ENCODE assay signal across 1 cellular context in the genomic region with DNA sequence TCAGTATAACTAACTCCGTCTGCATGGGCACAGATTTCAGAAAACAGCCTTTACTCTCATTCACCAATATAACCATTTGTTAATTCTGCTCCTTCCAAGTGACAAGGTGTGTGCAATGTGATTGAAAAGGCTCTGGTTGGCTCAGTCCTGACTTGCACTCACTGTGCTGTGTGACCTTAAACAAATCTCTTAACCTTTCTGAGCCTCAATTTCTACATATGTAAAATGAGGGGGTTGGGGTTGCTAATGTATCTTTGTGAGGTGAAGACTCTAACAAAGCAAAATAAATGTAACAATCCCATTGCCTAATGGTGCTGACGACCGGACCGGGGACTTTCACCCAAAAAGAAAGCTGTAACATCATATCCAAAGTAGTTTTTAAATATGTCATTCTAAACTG.
TF ChIP-seq lines count a peak whose summit lies in the region.

No MANE protein-coding gene starts in this region.

TF ChIP-seq in HepG2, 621 proteins besides CTCF, POLR2A, EP300 and RAD21 (continued from another document):
- TF ChIP-seq, protein P1, sequence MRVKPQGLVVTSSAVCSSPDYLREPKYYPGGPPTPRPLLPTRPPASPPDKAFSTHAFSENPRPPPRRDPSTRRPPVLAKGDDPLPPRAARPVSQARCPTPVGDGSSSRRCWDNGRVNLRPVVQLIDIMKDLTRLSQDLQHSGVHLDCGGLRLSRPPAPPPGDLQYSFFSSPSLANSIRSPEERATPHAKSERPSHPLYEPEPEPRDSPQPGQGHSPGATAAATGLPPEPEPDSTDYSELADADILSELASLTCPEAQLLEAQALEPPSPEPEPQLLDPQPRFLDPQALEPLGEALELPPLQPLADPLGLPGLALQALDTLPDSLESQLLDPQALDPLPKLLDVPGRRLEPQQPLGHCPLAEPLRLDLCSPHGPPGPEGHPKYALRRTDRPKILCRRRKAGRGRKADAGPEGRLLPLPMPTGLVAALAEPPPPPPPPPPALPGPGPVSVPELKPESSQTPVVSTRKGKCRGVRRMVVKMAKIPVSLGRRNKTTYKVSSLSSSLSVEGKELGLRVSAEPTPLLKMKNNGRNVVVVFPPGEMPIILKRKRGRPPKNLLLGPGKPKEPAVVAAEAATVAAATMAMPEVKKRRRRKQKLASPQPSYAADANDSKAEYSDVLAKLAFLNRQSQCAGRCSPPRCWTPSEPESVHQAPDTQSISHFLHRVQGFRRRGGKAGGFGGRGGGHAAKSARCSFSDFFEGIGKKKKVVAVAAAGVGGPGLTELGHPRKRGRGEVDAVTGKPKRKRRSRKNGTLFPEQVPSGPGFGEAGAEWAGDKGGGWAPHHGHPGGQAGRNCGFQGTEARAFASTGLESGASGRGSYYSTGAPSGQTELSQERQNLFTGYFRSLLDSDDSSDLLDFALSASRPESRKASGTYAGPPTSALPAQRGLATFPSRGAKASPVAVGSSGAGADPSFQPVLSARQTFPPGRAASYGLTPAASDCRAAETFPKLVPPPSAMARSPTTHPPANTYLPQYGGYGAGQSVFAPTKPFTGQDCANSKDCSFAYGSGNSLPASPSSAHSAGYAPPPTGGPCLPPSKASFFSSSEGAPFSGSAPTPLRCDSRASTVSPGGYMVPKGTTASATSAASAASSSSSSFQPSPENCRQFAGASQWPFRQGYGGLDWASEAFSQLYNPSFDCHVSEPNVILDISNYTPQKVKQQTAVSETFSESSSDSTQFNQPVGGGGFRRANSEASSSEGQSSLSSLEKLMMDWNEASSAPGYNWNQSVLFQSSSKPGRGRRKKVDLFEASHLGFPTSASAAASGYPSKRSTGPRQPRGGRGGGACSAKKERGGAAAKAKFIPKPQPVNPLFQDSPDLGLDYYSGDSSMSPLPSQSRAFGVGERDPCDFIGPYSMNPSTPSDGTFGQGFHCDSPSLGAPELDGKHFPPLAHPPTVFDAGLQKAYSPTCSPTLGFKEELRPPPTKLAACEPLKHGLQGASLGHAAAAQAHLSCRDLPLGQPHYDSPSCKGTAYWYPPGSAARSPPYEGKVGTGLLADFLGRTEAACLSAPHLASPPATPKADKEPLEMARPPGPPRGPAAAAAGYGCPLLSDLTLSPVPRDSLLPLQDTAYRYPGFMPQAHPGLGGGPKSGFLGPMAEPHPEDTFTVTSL (CRISPR knock-in tag; IDR thresholded peaks at IDR 0.05; ENCODE audit: borderline replicate concordance): no peak
- TF ChIP-seq ZNF468 (CRISPR knock-in tag; IDR thresholded peaks at IDR 0.05) (no peak), ZNF160 (CRISPR knock-in tag; IDR thresholded peaks at IDR 0.05) (no peak)
- TF ChIP-seq, protein P2, sequence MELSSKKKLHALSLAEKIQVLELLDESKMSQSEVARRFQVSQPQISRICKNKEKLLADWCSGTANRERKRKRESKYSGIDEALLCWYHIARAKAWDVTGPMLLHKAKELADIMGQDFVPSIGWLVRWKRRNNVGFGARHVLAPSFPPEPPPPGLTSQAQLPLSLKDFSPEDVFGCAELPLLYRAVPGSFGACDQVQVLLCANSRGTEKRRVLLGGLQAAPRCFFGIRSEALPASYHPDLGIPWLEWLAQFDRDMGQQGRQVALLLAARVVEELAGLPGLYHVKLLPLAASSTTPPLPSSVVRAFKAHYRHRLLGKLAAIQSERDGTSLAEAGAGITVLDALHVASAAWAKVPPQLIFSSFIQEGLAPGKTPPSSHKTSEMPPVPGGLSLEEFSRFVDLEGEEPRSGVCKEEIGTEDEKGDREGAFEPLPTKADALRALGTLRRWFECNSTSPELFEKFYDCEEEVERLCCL (CRISPR knock-in tag; IDR thresholded peaks at IDR 0.05; ENCODE audit: borderline replicate concordance): no peak
